ENCODE assay signal across 1 cellular context in genomic region chr1:236489710-236490377, GRCh38.
TF ChIP-seq lines count a peak whose summit lies in the region.

No MANE protein-coding gene starts in this region.

TF ChIP-seq in H1, 55 proteins besides CTCF, POLR2A, EP300 and RAD21 (continued from another document):
- no peak for TF ChIP-seq ATF3 (IDR thresholded peaks at IDR 0.05; ENCODE audit: insufficient read depth, low read depth, low read length)
